In genomic region chr7:90857595-90857994, GRCh38 we compare ENCODE assay signal across 1 cellular context.
TF ChIP-seq lines count a peak whose summit lies in the region.

No MANE protein-coding gene starts in this region.

TF ChIP-seq in GM23338, 12 proteins besides CTCF, POLR2A, EP300 and RAD21 (continued from another document):
- TF ChIP-seq ZNF462 (CRISPR knock-in tag; IDR thresholded peaks at IDR 0.05) (no peak), STAT1 (IDR thresholded peaks at IDR 0.05; ENCODE audit: unreplicated experiment) (no peak), NANOG (IDR thresholded peaks at IDR 0.05; ENCODE audit: borderline replicate concordance) (no peak), EZH2phosphoT487 (IDR thresholded peaks at IDR 0.05; ENCODE audit: unreplicated experiment) (no peak), ZNF114 (CRISPR knock-in tag; IDR thresholded peaks at IDR 0.05) (no peak), ETS1 (IDR thresholded peaks at IDR 0.05) (no peak), CREB1 (CRISPR knock-in tag; IDR thresholded peaks at IDR 0.05; ENCODE audit: low read depth) (no peak)
